ENCODE assay signal across 20 cellular contexts in genomic region chr14:51319181-51319597, GRCh38.
DNase-seq lines count a peak whose midpoint lies in the region; ATAC-seq, FAIRE-seq and TF ChIP-seq lines count a peak whose summit lies in the region.
"Had no signal": no experiment of that assay in that cellular context is flagged by ENCODE, and none has a peak within 500 bp of the region (broad histone marks: within the 10 kb centered on the region; RNA-seq: fewer than 3 reads in every experiment).

No MANE protein-coding gene starts in this region.

- no peak overlapping the region for H3K27ac Mint-ChIP-seq in MCF 10A (ENCODE audit: low read depth, unreplicated experiment)
- no peak overlapping the region for H3K27ac Mint-ChIP-seq in naive thymus-derived CD8-positive, alpha-beta T cell
- H3K27ac Mint-ChIP-seq: activated CD4-positive, alpha-beta memory T cell treated with anti-CD3 and anti-CD28 coated beads for 36 hours; CD4-positive, alpha-beta T cell had no signal

- TF ChIP-seq CTCF in breast epithelium (IDR thresholded peaks at IDR 0.05) (no peak), MCF 10A (IDR thresholded peaks at IDR 0.05; ENCODE audit: unreplicated experiment) (no peak), bronchial epithelial cell (IDR thresholded peaks at IDR 0.05; ENCODE audit: insufficient read depth, low read length, severe bottlenecking) (no peak), body of pancreas (IDR thresholded peaks at IDR 0.05) (no peak), OCI-LY7 (conservative IDR thresholded peaks at IDR 0.05; ENCODE audit: low read length) (no peak)

- FAIRE-seq in bronchial epithelial cell (lab: Jason Lieb, UNC), result no peak
- FAIRE-seq: A204.1, GM19239, TTC549 had no signal

- H3K36me3 Mint-ChIP-seq in MCF 10A (ENCODE audit: insufficient read depth, unreplicated experiment), result no peaks in the 10 kb centered on the region
- H3K36me3 Mint-ChIP-seq in naive thymus-derived CD8-positive, alpha-beta T cell, result no peaks in the 10 kb centered on the region
- H3K36me3 Mint-ChIP-seq: activated CD4-positive, alpha-beta memory T cell treated with anti-CD3 and anti-CD28 coated beads for 36 hours had no signal

- TF ChIP-seq POLR2A in breast epithelium (IDR thresholded peaks at IDR 0.05) (no peak), body of pancreas (IDR thresholded peaks at IDR 0.05) (no peak)

- no peaks in the 10 kb centered on the region for H3K27me3 Mint-ChIP-seq in MCF 10A (ENCODE audit: insufficient read depth, unreplicated experiment)
- H3K27me3 Mint-ChIP-seq in naive thymus-derived CD8-positive, alpha-beta T cell, result peaks cover 0 to 1% (median 0%) of the 10 kb centered on the region in 5 donors
- H3K27me3 Mint-ChIP-seq: CD4-positive, alpha-beta T cell had no signal

- ATAC-seq in naive thymus-derived CD8-positive, alpha-beta T cell, result no peak
- ATAC-seq in body of pancreas, result no peak
- no peak for ATAC-seq in HG02840 (IDR thresholded peaks at IDR 0.05; ENCODE audit: low FRiP score, unreplicated experiment)
- ATAC-seq: foreskin keratinocyte had no signal

- H3K4me1 Mint-ChIP-seq in MCF 10A (ENCODE audit: insufficient read depth, unreplicated experiment), result no peaks in the 10 kb centered on the region
- no peaks in the 10 kb centered on the region for H3K4me1 Mint-ChIP-seq in naive thymus-derived CD8-positive, alpha-beta T cell

- no TSS peak for BruUV-seq in MCF 10A (replicated peaks; lab: Mats Ljungman, UMichigan)
- BruUV-seq in OCI-LY7 (replicated peaks; lab: Mats Ljungman, UMichigan), result no TSS peak

- H3K4me1 ChIP-seq in breast epithelium (no peaks in the 10 kb centered on the region), body of pancreas (peaks cover 22% of the 10 kb centered on the region), OCI-LY7 (ENCODE audit: insufficient read depth, low read length, poor library complexity, severe bottlenecking) (no peaks in the 10 kb centered on the region)

- H3K9me2 ChIP-seq in OCI-LY7 (ENCODE audit: insufficient read depth, low read length), result no peaks in the 10 kb centered on the region
- H3K9me2 ChIP-seq: SK-N-SH had no signal

- H3K27ac ChIP-seq in breast epithelium (peak overlapping the region; percentile 65 to 71), body of pancreas (no peak overlapping the region), OCI-LY7 (ENCODE audit: low read depth, low read length, poor library complexity, severe bottlenecking) (no peak overlapping the region)
- H3K27ac ChIP-seq: foreskin keratinocyte, psoas muscle had no signal

- H3K4me3 ChIP-seq in breast epithelium, result no peak overlapping the region
- H3K4me3 ChIP-seq in bronchial epithelial cell (ENCODE audit: low read depth, low read length), result no peak overlapping the region
- no peak overlapping the region for H3K4me3 ChIP-seq in body of pancreas
- no peak overlapping the region for H3K4me3 ChIP-seq in OCI-LY7 (ENCODE audit: low read depth, low read length, poor library complexity, severe bottlenecking)
- H3K4me3 ChIP-seq: psoas muscle, tibial nerve had no signal

- H3K9me3 ChIP-seq in breast epithelium (no peaks in the 10 kb centered on the region), body of pancreas (no peaks in the 10 kb centered on the region), OCI-LY7 (ENCODE audit: low read length) (no peaks in the 10 kb centered on the region)
- H3K9me3 ChIP-seq: psoas muscle, SK-N-SH, tibial nerve had no signal

- POLR2A ChIA-PET in MCF 10A (lab: Yijun Ruan, JAX) (interaction anchor here (0.7 to 1.8 kb wide), 5 partner anchors 12 to 22 kb away, joined by 3 to 4 read pairs (median 3); no protein-coding TSS in a partner anchor), OCI-LY7 (lab: Charles Lee) (no interaction called here)
- POLR2A ChIA-PET in naive thymus-derived CD8-positive, alpha-beta T cell (lab: Charles Lee), result no interaction called here

- no peaks in the 10 kb centered on the region for H3K9me3 Mint-ChIP-seq in MCF 10A (ENCODE audit: unreplicated experiment)
- no peaks in the 10 kb centered on the region for H3K9me3 Mint-ChIP-seq in naive thymus-derived CD8-positive, alpha-beta T cell
- H3K9me3 Mint-ChIP-seq: activated CD4-positive, alpha-beta memory T cell treated with anti-CD3 and anti-CD28 coated beads for 36 hours; CD4-positive, alpha-beta T cell had no signal

- no peaks in the 10 kb centered on the region for H3K79me2 ChIP-seq in OCI-LY7 (ENCODE audit: insufficient read depth, low read depth, low read length)

- CTCF ChIA-PET in MCF 10A (lab: Yijun Ruan, JAX), result interaction anchor here (0.8 kb wide), 1 partner anchor 13 kb away, joined by 3 read pairs; no protein-coding TSS in a partner anchor
- CTCF ChIA-PET in OCI-LY7 (lab: Charles Lee; ENCODE audit: unreplicated experiment), result no interaction called here

- H3K36me3 ChIP-seq in breast epithelium (no peaks in the 10 kb centered on the region), bronchial epithelial cell (ENCODE audit: control insufficient read depth, insufficient read depth, low read length) (no peaks in the 10 kb centered on the region), body of pancreas (replicated peaks in 1 of 2; ENCODE audit: insufficient read depth in 1 of 2, low read depth in 2 of 2) (no peaks in the 10 kb centered on the region), OCI-LY7 (ENCODE audit: insufficient read depth, low read length) (no peaks in the 10 kb centered on the region)
- H3K36me3 ChIP-seq: tibial nerve had no signal

- no peak overlapping the region for H2AFZ ChIP-seq in OCI-LY7 (ENCODE audit: low read length)

- H3K27me3 ChIP-seq in breast epithelium, result no peaks in the 10 kb centered on the region
- no peaks in the 10 kb centered on the region for H3K27me3 ChIP-seq in bronchial epithelial cell (ENCODE audit: control insufficient read depth, insufficient read depth, low read length)
- no peaks in the 10 kb centered on the region for H3K27me3 ChIP-seq in body of pancreas
- H3K27me3 ChIP-seq: foreskin keratinocyte, tibial nerve had no signal

- no peak overlapping the region for H3K4me3 Mint-ChIP-seq in MCF 10A (ENCODE audit: unreplicated experiment)
- no peak overlapping the region for H3K4me3 Mint-ChIP-seq in naive thymus-derived CD8-positive, alpha-beta T cell
- H3K4me3 Mint-ChIP-seq: activated CD4-positive, alpha-beta memory T cell treated with anti-CD3 and anti-CD28 coated beads for 36 hours; CD4-positive, alpha-beta T cell had no signal

- no peak overlapping the region for H3K4me2 ChIP-seq in OCI-LY7 (ENCODE audit: low read length)
- H3K4me2 ChIP-seq: SK-N-SH had no signal

- H4K20me1 ChIP-seq in OCI-LY7 (ENCODE audit: insufficient read depth, low read length), result no peaks in the 10 kb centered on the region

- WGBS in body of pancreas, 2 donors, result 26 to 38% methylated on average over 3 of the region's 3 CpGs

- DNase-seq in breast epithelium (ENCODE audit: low spot score in 2 of 2) (no peak), MCF 10A (ENCODE audit: unreplicated experiment) (no peak), bronchial epithelial cell (ENCODE audit: low read depth) (peak; percentile 29), kidney glomerular epithelial cell (lab: John Stamatoyannopoulos, UW) (peak; percentile 29), body of pancreas (no peak), OCI-LY7 (ENCODE audit: low spot score) (no peak)
- DNase-seq in naive thymus-derived CD8-positive, alpha-beta T cell, result no peak
- DNase-seq: activated CD4-positive, alpha-beta memory T cell treated with anti-CD3 and anti-CD28 coated beads for 36 hours; CD4-positive, alpha-beta T cell; effector CD4-positive, alpha-beta T cell; foreskin keratinocyte; NCI-H2081; psoas muscle; SK-N-SH; stimulated activated CD4-positive, alpha-beta T cell treated with anti-CD3 and anti-CD28 coated beads, Interleukin-2, amount 100 ng/mL, for 24 hours had no signal

- intact Hi-C loops in breast epithelium (cut with DNase I; ENCODE audit: low total_unique reads) (no loop called here), MCF 10A (cut with micrococcal nuclease) (no loop called here), body of pancreas (cut with DNase I) (no loop called here), OCI-LY7 (cut with micrococcal nuclease; ENCODE audit: unreplicated experiment) (no loop called here)

Comparison
In these comparisons a context has a peak if more than half of its experiments do, and no peak if none do; other contexts are left out.
1. DNase-seq: peak in bronchial epithelial cell (single experiment) and kidney glomerular epithelial cell (single experiment); none in breast epithelium (0 of 2), MCF 10A (single experiment), naive thymus-derived CD8-positive, alpha-beta T cell (0 of 10), body of pancreas (0 of 4) and OCI-LY7 (single experiment).
2. H3K27ac ChIP-seq: peak in breast epithelium (2 of 2); none in body of pancreas (0 of 4) and OCI-LY7 (single experiment).